In genomic region chr4:3082915-3083515, GRCh38 we compare ENCODE assay signal across 16 cellular contexts. TPM values are rescaled to one million over a fixed set of nuclear protein-coding genes. Genes with fewer than 3 reads are reported as not detected.
"Had no signal": no experiment of that assay in that cellular context is flagged by ENCODE, and none has a peak within 500 bp of the region (broad histone marks: within the 10 kb centered on the region; RNA-seq: fewer than 3 reads in every experiment).

No MANE protein-coding gene starts in this region.

- H3K27ac ChIP-seq: cardiac muscle cell, esophagus squamous epithelium, upper lobe of right lung, WERI-Rb-1 had no signal

- H3K4me3 ChIP-seq: cardiac muscle cell, esophagus squamous epithelium, lung, smooth muscle cell, upper lobe of right lung had no signal

- H3K27me3 ChIP-seq: cardiac muscle cell, esophagus squamous epithelium, upper lobe of right lung had no signal

- ATAC-seq: left cardiac atrium; naive thymus-derived CD4-positive, alpha-beta T cell; right cardiac atrium; SK-N-SH treated with all-trans-retinoic acid at 6 μM for 48 hours; upper lobe of right lung had no signal

- FAIRE-seq: colon had no signal

- H3K36me3 ChIP-seq: cardiac muscle cell had no signal

- DNase-seq: activated CD4-positive, alpha-beta T cell treated with anti-CD3 and anti-CD28 coated beads for 48 hours; activated naive CD4-positive, alpha-beta T cell treated with Interleukin-2 at 50 U/mL for 16 hours; esophagus squamous epithelium; foreskin fibroblast; left cardiac atrium; right cardiac atrium; upper lobe of right lung; WERI-Rb-1 had no signal

- H3K4me2 ChIP-seq: smooth muscle cell had no signal

- H3K9me3 ChIP-seq: esophagus squamous epithelium, upper lobe of right lung had no signal

RNA-seq across cellular contexts. Expression of gene HTT-AS, which starts 8.7 kb away (rescaled TPM):
- total RNA-seq: cardiac muscle cell; esophagus squamous epithelium; left cardiac atrium; lung; naive thymus-derived CD4-positive, alpha-beta T cell; posterior vena cava; right cardiac atrium; smooth muscle cell; upper lobe of right lung had no signal
- polyA plus RNA-seq: adipose tissue; cardiac muscle cell; lung; naive thymus-derived CD4-positive, alpha-beta T cell; right cardiac atrium; smooth muscle cell had no signal
